Comparison of ENCODE assay signal across 1 cellular context in genomic region chr1:161201828-161202712, GRCh38.
TF ChIP-seq lines count a peak whose summit lies in the region.

NDUFS2 (plus strand) TSS chr1:161202367; CDS start chr1:161202386, 19 bp downstream.

TF ChIP-seq in HEK293, 187 proteins besides CTCF, POLR2A, EP300 and RAD21 (continued from another document):
- TF ChIP-seq PBX3 (CRISPR knock-in tag; IDR thresholded peaks at IDR 0.05), result no peak
- no peak; the same call in 1 of the 2 replicates for TF ChIP-seq ZNF843 (tag by site-specific recombination; IDR thresholded peaks at IDR 0.05)
- no peak for TF ChIP-seq ZNF133 (tag by site-specific recombination; IDR thresholded peaks at IDR 0.05)
- TF ChIP-seq ZBTB10 (tag by site-specific recombination; IDR thresholded peaks at IDR 0.05), result peak; percentile 61; the same call in 1 of the 2 replicates
- peak; percentile 79 for TF ChIP-seq ZNF2 (tag by site-specific recombination; IDR thresholded peaks at IDR 0.05)
- peak; percentile 82 for TF ChIP-seq ZBTB26 (tag by site-specific recombination; optimal IDR thresholded peaks at IDR 0.05)
- TF ChIP-seq ZNF394 (tag by site-specific recombination; IDR thresholded peaks at IDR 0.05; ENCODE audit: borderline replicate concordance), result peak; percentile 31
- no peak for TF ChIP-seq ZNF768 (tag by site-specific recombination; IDR thresholded peaks at IDR 0.05)
- no peak for TF ChIP-seq ZNF398 (tag by site-specific recombination; IDR thresholded peaks at IDR 0.05)
- TF ChIP-seq ZFP37 (tag by site-specific recombination; IDR thresholded peaks at IDR 0.05), result no peak
- TF ChIP-seq SP3 (tag by site-specific recombination; IDR thresholded peaks at IDR 0.05), result peak; percentile 94
- TF ChIP-seq ZIC2 (tag by site-specific recombination; IDR thresholded peaks at IDR 0.05), result no peak
- no peak for TF ChIP-seq ZNF600 (tag by site-specific recombination; IDR thresholded peaks at IDR 0.05)
- no peak for TF ChIP-seq ZNF350 (tag by site-specific recombination; IDR thresholded peaks at IDR 0.05)
- TF ChIP-seq ZBTB17 (tag by site-specific recombination; IDR thresholded peaks at IDR 0.05), result peak; percentile 100
- no peak for TF ChIP-seq ZNF521 (tag by site-specific recombination; IDR thresholded peaks at IDR 0.05)
- TF ChIP-seq HOXC10 (CRISPR knock-in tag; IDR thresholded peaks at IDR 0.05), result peak; percentile 38; the same call in 1 of the 2 replicates
- no peak for TF ChIP-seq ZNF473 (tag by site-specific recombination; IDR thresholded peaks at IDR 0.05)
- TF ChIP-seq ZNF76 (tag by site-specific recombination; IDR thresholded peaks at IDR 0.05; ENCODE audit: borderline replicate concordance, low read depth), result peak; percentile 95
- no peak for TF ChIP-seq ZNF223 (tag by site-specific recombination; IDR thresholded peaks at IDR 0.05)
- peak; percentile 37; the same call in 1 of the 2 replicates for TF ChIP-seq ZNF785 (tag by site-specific recombination; IDR thresholded peaks at IDR 0.05)
- no peak for TF ChIP-seq GLIS1 (tag by site-specific recombination; IDR thresholded peaks at IDR 0.05)
- no peak for TF ChIP-seq ZNF174 (tag by site-specific recombination; IDR thresholded peaks at IDR 0.05)
- no peak for TF ChIP-seq ZNF311 (tag by site-specific recombination; IDR thresholded peaks at IDR 0.05; ENCODE audit: borderline replicate concordance)
- TF ChIP-seq ZNF560 (tag by site-specific recombination; IDR thresholded peaks at IDR 0.05; ENCODE audit: borderline replicate concordance), result no peak
- TF ChIP-seq ZNF660 (tag by site-specific recombination; IDR thresholded peaks at IDR 0.05), result peak; percentile 52
- TF ChIP-seq GLI2 (tag by site-specific recombination; IDR thresholded peaks at IDR 0.05; ENCODE audit: borderline replicate concordance, low read depth), result no peak
- 0 out of 2 replicates have a peak, but pooled peaks have one; percentile 41 for TF ChIP-seq PRDM10 (tag by site-specific recombination; IDR thresholded peaks at IDR 0.05)
- TF ChIP-seq ZNF221 (tag by site-specific recombination; IDR thresholded peaks at IDR 0.05; ENCODE audit: borderline replicate concordance), result no peak
- TF ChIP-seq ZNF148 (tag by site-specific recombination; IDR thresholded peaks at IDR 0.05; ENCODE audit: borderline replicate concordance), result no peak
- no peak for TF ChIP-seq ZNF449 (tag by site-specific recombination; IDR thresholded peaks at IDR 0.05)
- no peak for TF ChIP-seq ZNF776 (tag by site-specific recombination; IDR thresholded peaks at IDR 0.05; ENCODE audit: borderline replicate concordance)
- TF ChIP-seq ZNF302 (tag by site-specific recombination; IDR thresholded peaks at IDR 0.05; ENCODE audit: low read depth), result no peak
- TF ChIP-seq ZNF366 (tag by site-specific recombination; conservative IDR thresholded peaks at IDR 0.05), result 0 out of 2 replicates have a peak, but pooled peaks have one; percentile 22
- no peak for TF ChIP-seq ZNF26 (tag by site-specific recombination; IDR thresholded peaks at IDR 0.05)
TF ChIP-seq in HEK293: peak in this region for 42.
